Comparison of ENCODE assay signal across 7 cellular contexts in the genomic region with DNA sequence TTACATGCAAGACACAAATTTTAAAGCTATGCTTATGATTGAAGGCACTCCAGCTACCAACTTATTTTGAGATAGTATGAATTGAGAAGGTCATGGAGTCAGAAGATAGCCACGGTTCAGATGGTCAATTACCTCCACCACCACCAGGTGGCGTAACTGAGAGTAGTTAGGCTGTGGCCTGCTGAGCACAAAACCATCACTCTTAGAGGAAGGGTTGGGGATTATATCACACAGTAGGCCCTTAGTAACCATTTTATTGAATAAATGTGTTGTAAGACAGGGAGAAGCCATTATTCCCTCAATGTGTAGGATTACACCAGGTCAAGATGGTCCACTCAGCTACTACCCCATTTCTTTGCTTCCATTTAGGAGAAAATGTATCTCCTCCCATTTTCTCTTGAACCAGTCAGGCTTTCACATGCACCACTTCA. TPM values are rescaled to one million over a fixed set of nuclear protein-coding genes. Genes with fewer than 3 reads are reported as not detected.
DNase-seq lines count a peak whose midpoint lies in the region; ATAC-seq, FAIRE-seq and TF ChIP-seq lines count a peak whose summit lies in the region.

No MANE protein-coding gene starts in this region.

- H3K9me3 Mint-ChIP-seq in HFFc6: no peaks in the 10 kb centered on the region

- peak; percentile 43 for DNase-seq in HFFc6
- peak; percentile 3 for DNase-seq in NCI-H128 (lab: John Stamatoyannopoulos, UW; ENCODE audit: unreplicated experiment)
- DNase-seq in WERI-Rb-1: peak; percentile 67
- peak; percentile 56 for DNase-seq in bronchial epithelial cell (ENCODE audit: low read depth)
- DNase-seq in left lobe of liver (ENCODE audit: low spot score): peak; percentile 55
- DNase-seq in stimulated activated CD8-positive, alpha-beta memory T cell treated with anti-CD3 and anti-CD28 coated beads, Interleukin-12 subunit alpha, Interleukin-12 subunit beta, amount 100 ng/mL, for 1 hour (ENCODE audit: low read depth): peak; percentile 60

- H3K4me1 Mint-ChIP-seq in HFFc6 (ENCODE audit: low read depth): peaks cover 9% of the 10 kb centered on the region

- H3K36me3 Mint-ChIP-seq in HFFc6 (ENCODE audit: low read depth): no peaks in the 10 kb centered on the region

- peaks cover 27% of the 10 kb centered on the region for H3K36me3 ChIP-seq in WERI-Rb-1
- H3K36me3 ChIP-seq in bronchial epithelial cell (ENCODE audit: control insufficient read depth, insufficient read depth, low read length): no peaks in the 10 kb centered on the region

- peak; percentile 98 for ATAC-seq in left lobe of liver

- no peaks in the 10 kb centered on the region for H3K27me3 Mint-ChIP-seq in HFFc6 (ENCODE audit: insufficient read depth)

- H3K9me3 ChIP-seq in WERI-Rb-1 (ENCODE audit: severe bottlenecking): no peaks in the 10 kb centered on the region

- no peak overlapping the region for H3K4me3 Mint-ChIP-seq in HFFc6

- H3K27ac ChIP-seq in WERI-Rb-1: no peak overlapping the region

- TF ChIP-seq CTCF in GM12875 (IDR thresholded peaks at IDR 0.05; ENCODE audit: borderline replicate concordance, insufficient read depth, low read depth, low read length): peak; percentile 83
- peak; percentile 98 for TF ChIP-seq CTCF in HFFc6 (IDR thresholded peaks at IDR 0.05)
- TF ChIP-seq CTCF in WERI-Rb-1 (IDR thresholded peaks at IDR 0.05; ENCODE audit: low read depth, low read length): peak; percentile 86
- TF ChIP-seq CTCF in bronchial epithelial cell (IDR thresholded peaks at IDR 0.05; ENCODE audit: insufficient read depth, low read length, severe bottlenecking): peak; percentile 83

- H3K4me3 ChIP-seq in GM12875 (ENCODE audit: low read depth, low read length) (no peak overlapping the region), WERI-Rb-1 (ENCODE audit: low read depth, low read length) (no peak overlapping the region), bronchial epithelial cell (ENCODE audit: low read depth, low read length) (no peak overlapping the region)

- H3K27ac Mint-ChIP-seq in HFFc6: no peak overlapping the region

- FAIRE-seq in bronchial epithelial cell (lab: Jason Lieb, UNC): no peak

- H3K27me3 ChIP-seq in WERI-Rb-1 (ENCODE audit: insufficient read depth, low read depth, severe bottlenecking): no peaks in the 10 kb centered on the region
- H3K27me3 ChIP-seq in bronchial epithelial cell (ENCODE audit: control insufficient read depth, insufficient read depth, low read length): no peaks in the 10 kb centered on the region

RNA-seq across cellular contexts. Expression of a gene that starts 18.8 kb away (rescaled TPM):
- under 1 TPM in 5 of 6 experiments, not detected in 1; 0.09 to 0.31 (median 0.20) TPM for total RNA-seq in HFFc6 (2021; fragmentation: NEBNext Ultra II Directional; extraction: Animal tissue kit (Norgen Biotek cat#: 25700))
- total RNA-seq in bronchial epithelial cell (under 0.01 TPM in 1 of 2 replicates, not detected in the other), left lobe of liver (0.18 TPM)

RNA-seq across cellular contexts. Expression of a gene that starts 45.4 kb away (rescaled TPM):
- 10 to 100 TPM; 15.3 to 20.4 (median 17.2) TPM for total RNA-seq in HFFc6 (2021; fragmentation: NEBNext Ultra II Directional; extraction: Animal tissue kit (Norgen Biotek cat#: 25700))
- 15.5 and 15.8 TPM in 2 replicates for total RNA-seq in bronchial epithelial cell
- 10.6 TPM for total RNA-seq in left lobe of liver

RNA-seq across cellular contexts. Expression of a gene that starts 49.0 kb away (rescaled TPM):
- total RNA-seq in HFFc6 (2021; fragmentation: NEBNext Ultra II Directional; extraction: Animal tissue kit (Norgen Biotek cat#: 25700)): 1 to 10 TPM; 4.8 to 7.0 (median 6.0) TPM
- total RNA-seq in bronchial epithelial cell (1.3 and 3.2 TPM in 2 replicates), left lobe of liver (1.8 TPM)

RNA-seq across cellular contexts. Expression of a gene that starts 55.9 kb away (rescaled TPM):
- 10 to 100 TPM; 36.5 to 40.3 (median 38.3) TPM for total RNA-seq in HFFc6 (2021; fragmentation: NEBNext Ultra II Directional; extraction: Animal tissue kit (Norgen Biotek cat#: 25700))
- 14.7 and 23.9 TPM in 2 replicates for total RNA-seq in bronchial epithelial cell
- total RNA-seq in left lobe of liver: 23.0 TPM

Comparison
In these comparisons a context has a peak if more than half of its experiments do, and no peak if none do; other contexts are left out.
1. DNase-seq: peak in every context shown above with its lines; median percentile 67 in WERI-Rb-1; 60 in stimulated activated CD8-positive, alpha-beta memory T cell treated with anti-CD3 and anti-CD28 coated beads, Interleukin-12 subunit alpha, Interleukin-12 subunit beta, amount 100 ng/mL, for 1 hour; 56 in bronchial epithelial cell; 55 in left lobe of liver; 43 in HFFc6; 3 in NCI-H128.